ENCODE assay signal across 8 cellular contexts in genomic region chr1:201955750-201956143, GRCh38. TPM values are rescaled to one million over a fixed set of nuclear protein-coding genes. Genes with fewer than 3 reads are reported as not detected.
DNase-seq lines count a peak whose midpoint lies in the region; ATAC-seq lines count a peak whose summit lies in the region.

No MANE protein-coding gene starts in this region.

- intact Hi-C loops in activated T-helper 1 cell treated with anti-CD3 and anti-CD28 coated beads, Interleukin-12 subunit alpha, Interleukin-12 subunit beta, Interleukin-2, Interleukin-4 antibody, amounts not matched to agents 30 ng/mL and 10 ng/mL and 1 ng/mL, durations not matched to agents 14 hours and 24 hours and 36 hours (cut with micrococcal nuclease) = loop anchor here (1.0 to 10.0 kb wide), 8 partner anchors 27 to 931 kb away; partner anchors contain the start of genes IPO9, KIF21B, PPP1R12B and PTPN7

- peak overlapping the region; percentile 67 for H3K27ac ChIP-seq in thymus (ENCODE audit: low read depth)

- peaks cover 11% of the 10 kb centered on the region for H3K36me3 ChIP-seq in thymus (ENCODE audit: control insufficient read depth, insufficient read depth)

- H3K4me1 Mint-ChIP-seq in activated T-cell treated with anti-CD3 and anti-CD28 coated beads, Interleukin-2, amount 50 U/mL, for 72 hours (ENCODE audit: low read depth) = peaks cover 26% of the 10 kb centered on the region
- peaks cover 21% of the 10 kb centered on the region for H3K4me1 Mint-ChIP-seq in activated T-helper 1 cell treated with anti-CD3 and anti-CD28 coated beads, Interleukin-12 subunit alpha, Interleukin-12 subunit beta, Interleukin-2, Interleukin-4 antibody, amounts not matched to agents 30 ng/mL and 10 ng/mL and 1 ng/mL, durations not matched to agents 14 hours and 24 hours and 36 hours (ENCODE audit: low read depth)
- H3K4me1 Mint-ChIP-seq in immature natural killer cell = peaks cover 30 to 31% of the 10 kb centered on the region in 2 donors

- H3K9me3 Mint-ChIP-seq in activated T-cell treated with anti-CD3 and anti-CD28 coated beads, Interleukin-2, amount 50 U/mL, for 72 hours = no peaks in the 10 kb centered on the region
- H3K9me3 Mint-ChIP-seq in activated T-helper 1 cell treated with anti-CD3 and anti-CD28 coated beads, Interleukin-12 subunit alpha, Interleukin-12 subunit beta, Interleukin-2, Interleukin-4 antibody, amounts not matched to agents 30 ng/mL and 10 ng/mL and 1 ng/mL, durations not matched to agents 14 hours and 24 hours and 36 hours = no peaks in the 10 kb centered on the region
- no peaks in the 10 kb centered on the region for H3K9me3 Mint-ChIP-seq in immature natural killer cell

- peaks cover 6 to 17% of the 10 kb centered on the region in 2 donors for H3K36me3 Mint-ChIP-seq in activated T-cell treated with anti-CD3 and anti-CD28 coated beads, Interleukin-2, amount 50 U/mL, for 72 hours (ENCODE audit: insufficient read depth in 2 of 2)
- H3K36me3 Mint-ChIP-seq in activated T-helper 1 cell treated with anti-CD3 and anti-CD28 coated beads, Interleukin-12 subunit alpha, Interleukin-12 subunit beta, Interleukin-2, Interleukin-4 antibody, amounts not matched to agents 30 ng/mL and 10 ng/mL and 1 ng/mL, durations not matched to agents 14 hours and 24 hours and 36 hours (ENCODE audit: low read depth) = peaks cover 18% of the 10 kb centered on the region
- H3K36me3 Mint-ChIP-seq in immature natural killer cell = peaks cover 0 to 10% (median 3%) of the 10 kb centered on the region in 3 donors

- no peaks in the 10 kb centered on the region for H3K9me3 ChIP-seq in thymus (ENCODE audit: control insufficient read depth)

- H3K27me3 ChIP-seq in thymus (ENCODE audit: control insufficient read depth, insufficient read depth) = no peaks in the 10 kb centered on the region

- DNase-seq in activated T-cell treated with anti-CD3 and anti-CD28 coated beads, Interleukin-2, amount 50 U/mL, for 72 hours = no peak
- DNase-seq in activated T-cell treated with anti-CD3 and anti-CD28 coated beads, Interleukin-2, amount 50 U/mL, for 48 hours = no peak
- no peak for DNase-seq in activated T-helper 1 cell treated with anti-CD3 and anti-CD28 coated beads, Interleukin-12 subunit alpha, Interleukin-12 subunit beta, Interleukin-2, Interleukin-4 antibody, amounts not matched to agents 30 ng/mL and 10 ng/mL and 1 ng/mL, durations not matched to agents 14 hours and 24 hours and 36 hours (ENCODE audit: low spot score)
- DNase-seq in immature natural killer cell = no peak
- DNase-seq in left lobe of liver (ENCODE audit: low spot score) = no peak
- DNase-seq in D341Med (ENCODE audit: low spot score) = no peak
- DNase-seq in HT-29 (ENCODE audit: low spot score) = no peak

- peak overlapping the region; percentile 66 for H3K4me3 ChIP-seq in thymus (ENCODE audit: low read length)

- WGBS in thymus = under 1% methylated on average over 14 of the region's 14 CpGs

- H3K4me1 ChIP-seq in thymus (ENCODE audit: control insufficient read depth, insufficient read depth, low read length) = peaks cover 3% of the 10 kb centered on the region

- peak overlapping the region; percentile 92 to 93 for H3K4me3 Mint-ChIP-seq in activated T-cell treated with anti-CD3 and anti-CD28 coated beads, Interleukin-2, amount 50 U/mL, for 72 hours
- H3K4me3 Mint-ChIP-seq in activated T-helper 1 cell treated with anti-CD3 and anti-CD28 coated beads, Interleukin-12 subunit alpha, Interleukin-12 subunit beta, Interleukin-2, Interleukin-4 antibody, amounts not matched to agents 30 ng/mL and 10 ng/mL and 1 ng/mL, durations not matched to agents 14 hours and 24 hours and 36 hours = peak overlapping the region; percentile 98
- H3K4me3 Mint-ChIP-seq in immature natural killer cell = peak overlapping the region; percentile 97 to 99 (median 98)

- H3K27ac Mint-ChIP-seq in activated T-cell treated with anti-CD3 and anti-CD28 coated beads, Interleukin-2, amount 50 U/mL, for 72 hours = peak overlapping the region; percentile 95
- peak overlapping the region; percentile 97 for H3K27ac Mint-ChIP-seq in activated T-helper 1 cell treated with anti-CD3 and anti-CD28 coated beads, Interleukin-12 subunit alpha, Interleukin-12 subunit beta, Interleukin-2, Interleukin-4 antibody, amounts not matched to agents 30 ng/mL and 10 ng/mL and 1 ng/mL, durations not matched to agents 14 hours and 24 hours and 36 hours
- peak overlapping the region; percentile 88 to 98 (median 97) for H3K27ac Mint-ChIP-seq in immature natural killer cell

- H3K27me3 Mint-ChIP-seq in activated T-cell treated with anti-CD3 and anti-CD28 coated beads, Interleukin-2, amount 50 U/mL, for 72 hours (ENCODE audit: low read depth) = no peaks in the 10 kb centered on the region
- no peaks in the 10 kb centered on the region for H3K27me3 Mint-ChIP-seq in activated T-helper 1 cell treated with anti-CD3 and anti-CD28 coated beads, Interleukin-12 subunit alpha, Interleukin-12 subunit beta, Interleukin-2, Interleukin-4 antibody, amounts not matched to agents 30 ng/mL and 10 ng/mL and 1 ng/mL, durations not matched to agents 14 hours and 24 hours and 36 hours (ENCODE audit: insufficient read depth)
- peaks cover 13 to 16% (median 13%) of the 10 kb centered on the region in 3 donors for H3K27me3 Mint-ChIP-seq in immature natural killer cell (ENCODE audit: low read depth in 3 of 3)

- ATAC-seq in activated T-cell treated with anti-CD3 and anti-CD28 coated beads, Interleukin-2, amount 50 U/mL, for 72 hours (replicated peaks in 1 of 2) = no peak
- no peak for ATAC-seq in left lobe of liver

RNA-seq across cellular contexts. Expression of gene TIMM17A, which starts 0.4 kb away (rescaled TPM):
- 10 to 100 TPM; 34.4 to 40.1 TPM for total RNA-seq in activated T-cell treated with anti-CD3 and anti-CD28 coated beads, Interleukin-2, amount 50 U/mL, for 72 hours
- total RNA-seq in activated T-helper 1 cell treated with anti-CD3 and anti-CD28 coated beads, Interleukin-12 subunit alpha, Interleukin-12 subunit beta, Interleukin-2, Interleukin-4 antibody, amounts not matched to agents 30 ng/mL and 10 ng/mL and 1 ng/mL, durations not matched to agents 14 hours and 24 hours and 36 hours = 117 and 127 TPM in 2 replicates
- polyA plus RNA-seq in immature natural killer cell (10 to 100 TPM; 34.3 to 42.9 (median 34.7) TPM), thymus (48.9 TPM)
- 42.0 TPM for total RNA-seq in left lobe of liver
- total RNA-seq in HT-29 (2014; rRNA removed; shearing (Covaris generic)) = 39.2 and 39.9 TPM in 2 replicates

RNA-seq across cellular contexts. Expression of gene LMOD1, which starts 9.4 kb away (rescaled TPM):
- not detected for total RNA-seq in activated T-cell treated with anti-CD3 and anti-CD28 coated beads, Interleukin-2, amount 50 U/mL, for 72 hours
- not detected in 2 replicates for total RNA-seq in activated T-helper 1 cell treated with anti-CD3 and anti-CD28 coated beads, Interleukin-12 subunit alpha, Interleukin-12 subunit beta, Interleukin-2, Interleukin-4 antibody, amounts not matched to agents 30 ng/mL and 10 ng/mL and 1 ng/mL, durations not matched to agents 14 hours and 24 hours and 36 hours
- polyA plus RNA-seq in immature natural killer cell (not detected), thymus (17.1 TPM)
- total RNA-seq in left lobe of liver = 1.0 TPM
- not detected in 2 replicates for total RNA-seq in HT-29 (2014; rRNA removed; shearing (Covaris generic))

RNA-seq across cellular contexts. Expression of gene RNPEP, which starts 26.7 kb away (rescaled TPM):
- total RNA-seq in activated T-cell treated with anti-CD3 and anti-CD28 coated beads, Interleukin-2, amount 50 U/mL, for 72 hours = 10 to 100 TPM; 43.2 to 46.4 TPM
- total RNA-seq in activated T-helper 1 cell treated with anti-CD3 and anti-CD28 coated beads, Interleukin-12 subunit alpha, Interleukin-12 subunit beta, Interleukin-2, Interleukin-4 antibody, amounts not matched to agents 30 ng/mL and 10 ng/mL and 1 ng/mL, durations not matched to agents 14 hours and 24 hours and 36 hours = 31.1 and 34.2 TPM in 2 replicates
- 10 to 100 TPM; 35.6 to 61.6 (median 57.8) TPM for polyA plus RNA-seq in immature natural killer cell
- 39.7 TPM for polyA plus RNA-seq in thymus
- 36.3 TPM for total RNA-seq in left lobe of liver
- 131 and 140 TPM in 2 replicates for total RNA-seq in HT-29 (2014; rRNA removed; shearing (Covaris generic))

RNA-seq across cellular contexts. Expression of gene ELF3, which starts 54.6 kb away (rescaled TPM):
- total RNA-seq in activated T-cell treated with anti-CD3 and anti-CD28 coated beads, Interleukin-2, amount 50 U/mL, for 72 hours = under 1 TPM; 0.22 to 0.76 TPM
- 0.23 and 0.59 TPM in 2 replicates for total RNA-seq in activated T-helper 1 cell treated with anti-CD3 and anti-CD28 coated beads, Interleukin-12 subunit alpha, Interleukin-12 subunit beta, Interleukin-2, Interleukin-4 antibody, amounts not matched to agents 30 ng/mL and 10 ng/mL and 1 ng/mL, durations not matched to agents 14 hours and 24 hours and 36 hours
- polyA plus RNA-seq in immature natural killer cell = under 1 TPM in 1 of 3 donors, not detected in 2; 0.26 TPM
- polyA plus RNA-seq in thymus = 13.6 TPM
- 16.2 TPM for total RNA-seq in left lobe of liver
- 812 and 1,050 TPM in 2 replicates for total RNA-seq in HT-29 (2014; rRNA removed; shearing (Covaris generic))
